ENCODE assay signal across 10 cellular contexts in genomic region chr16:87457724-87458423, GRCh38. TPM values are rescaled to one million over a fixed set of nuclear protein-coding genes. Genes with fewer than 3 reads are reported as not detected.
A peak's percentile ranks its signal among the peaks of the same experiment; 100 is the strongest.
DNase-seq lines count a peak whose midpoint lies in the region; ATAC-seq and TF ChIP-seq lines count a peak whose summit lies in the region.
"Had no signal": no experiment of that assay in that cellular context is flagged by ENCODE, and none has a peak within 500 bp of the region (broad histone marks: within the 10 kb centered on the region; RNA-seq: fewer than 3 reads in every experiment).

No MANE protein-coding gene starts in this region.

- no peaks in the 10 kb centered on the region for H3K27me3 Mint-ChIP-seq in activated CD4-positive, alpha-beta T cell treated with anti-CD3 and anti-CD28 coated beads, Interleukin-2, amount 10 ng/mL, durations not matched to agents 24 days and 14 days
- H3K27me3 Mint-ChIP-seq in glutamatergic neuron (ENCODE audit: unreplicated experiment) = no peaks in the 10 kb centered on the region
- no peaks in the 10 kb centered on the region for H3K27me3 Mint-ChIP-seq in stimulated activated naive CD8-positive, alpha-beta T cell treated with anti-CD3 and anti-CD28 coated beads, Interleukin-15, amount 100 ng/mL, for 72 hours
- peaks cover 0 to 2% (median 0%) of the 10 kb centered on the region in 3 donors for H3K27me3 Mint-ChIP-seq in immature natural killer cell (ENCODE audit: low read depth in 3 of 3)
- H3K27me3 Mint-ChIP-seq: activated B cell treated with CpG ODN at 0.5 μM for 24 hours, B cell had no signal

- intact Hi-C loops in activated CD4-positive, alpha-beta T cell treated with anti-CD3 and anti-CD28 coated beads, Interleukin-2, amount 10 ng/mL, durations not matched to agents 24 days and 14 days (cut with micrococcal nuclease) = no loop called here

- H3K36me3 Mint-ChIP-seq in activated CD4-positive, alpha-beta T cell treated with anti-CD3 and anti-CD28 coated beads, Interleukin-2, amount 10 ng/mL, durations not matched to agents 24 days and 14 days (ENCODE audit: low read depth) = peaks cover 7% of the 10 kb centered on the region
- H3K36me3 Mint-ChIP-seq in glutamatergic neuron (ENCODE audit: unreplicated experiment) (no peaks in the 10 kb centered on the region), immature natural killer cell (peaks cover 0 to 13% (median 0%) of the 10 kb centered on the region in 3 donors)

- peak; percentile 91 for ATAC-seq in stimulated activated naive CD8-positive, alpha-beta T cell treated with anti-CD3 and anti-CD28 coated beads, Interleukin-15, amount 100 ng/mL, for 72 hours

- peak overlapping the region; percentile 32 for H3K27ac Mint-ChIP-seq in activated CD4-positive, alpha-beta T cell treated with anti-CD3 and anti-CD28 coated beads, Interleukin-2, amount 10 ng/mL, durations not matched to agents 24 days and 14 days
- H3K27ac Mint-ChIP-seq in glutamatergic neuron (ENCODE audit: unreplicated experiment) (peak overlapping the region; percentile 22), immature natural killer cell (peak overlapping the region in 2 of 6 donors; percentile 23 to 24)
- H3K27ac Mint-ChIP-seq in stimulated activated naive CD8-positive, alpha-beta T cell treated with anti-CD3 and anti-CD28 coated beads, Interleukin-15, amount 100 ng/mL, for 72 hours = peak overlapping the region; percentile 68 to 82
- H3K27ac Mint-ChIP-seq: activated B cell treated with CpG ODN at 0.5 μM for 24 hours, B cell had no signal

- peaks cover 23% of the 10 kb centered on the region for H3K4me1 Mint-ChIP-seq in activated CD4-positive, alpha-beta T cell treated with anti-CD3 and anti-CD28 coated beads, Interleukin-2, amount 10 ng/mL, durations not matched to agents 24 days and 14 days
- H3K4me1 Mint-ChIP-seq in glutamatergic neuron (ENCODE audit: low read depth, unreplicated experiment) (peaks cover 15% of the 10 kb centered on the region), immature natural killer cell (peaks cover 5 to 15% of the 10 kb centered on the region in 2 donors)
- peaks cover 36% of the 10 kb centered on the region for H3K4me1 Mint-ChIP-seq in stimulated activated naive CD8-positive, alpha-beta T cell treated with anti-CD3 and anti-CD28 coated beads, Interleukin-15, amount 100 ng/mL, for 72 hours

- DNase-seq in NK-92 treated with Interleukin-12 subunit alpha and Interleukin-12 subunit beta, amount 100 ng/mL, for 24 hours (lab: John Stamatoyannopoulos, UW) = peak; percentile 21
- no peak for DNase-seq in NK-92 (lab: John Stamatoyannopoulos, UW; ENCODE audit: unreplicated experiment)
- DNase-seq in activated CD4-positive, alpha-beta T cell treated with anti-CD3 and anti-CD28 coated beads, Interleukin-2, amount 10 ng/mL, durations not matched to agents 24 days and 14 days = no peak
- no peak for DNase-seq in glutamatergic neuron
- DNase-seq in stimulated activated naive CD8-positive, alpha-beta T cell treated with anti-CD3 and anti-CD28 coated beads, Interleukin-15, amount 100 ng/mL, for 72 hours = peak in 1 of 2 donors; percentile 71
- no peak for DNase-seq in immature natural killer cell
- no peak for DNase-seq in hippocampal formation (lab: John Stamatoyannopoulos, UW)
- no peak for DNase-seq in NCI-H1694 treated with DMSO at 0.1 percent for 48 hours (lab: John Stamatoyannopoulos, UW)
- DNase-seq: activated B cell treated with CpG ODN at 0.5 μM for 24 hours had no signal

- H3K9me3 Mint-ChIP-seq in activated CD4-positive, alpha-beta T cell treated with anti-CD3 and anti-CD28 coated beads, Interleukin-2, amount 10 ng/mL, durations not matched to agents 24 days and 14 days = no peaks in the 10 kb centered on the region
- peaks cover under 1% of the 10 kb centered on the region for H3K9me3 Mint-ChIP-seq in glutamatergic neuron (ENCODE audit: unreplicated experiment)
- no peaks in the 10 kb centered on the region for H3K9me3 Mint-ChIP-seq in stimulated activated naive CD8-positive, alpha-beta T cell treated with anti-CD3 and anti-CD28 coated beads, Interleukin-15, amount 100 ng/mL, for 72 hours
- no peaks in the 10 kb centered on the region for H3K9me3 Mint-ChIP-seq in immature natural killer cell
- H3K9me3 Mint-ChIP-seq: activated B cell treated with CpG ODN at 0.5 μM for 24 hours had no signal

- TF ChIP-seq CTCF in glutamatergic neuron (IDR thresholded peaks at IDR 0.05; ENCODE audit: partially characterized antibody, unreplicated experiment) = no peak

- H3K4me3 Mint-ChIP-seq in activated CD4-positive, alpha-beta T cell treated with anti-CD3 and anti-CD28 coated beads, Interleukin-2, amount 10 ng/mL, durations not matched to agents 24 days and 14 days = peak overlapping the region; percentile 32
- H3K4me3 Mint-ChIP-seq in glutamatergic neuron (ENCODE audit: unreplicated experiment) = no peak overlapping the region
- H3K4me3 Mint-ChIP-seq in stimulated activated naive CD8-positive, alpha-beta T cell treated with anti-CD3 and anti-CD28 coated beads, Interleukin-15, amount 100 ng/mL, for 72 hours = peak overlapping the region; percentile 44 to 54
- H3K4me3 Mint-ChIP-seq in immature natural killer cell = no peak overlapping the region
- H3K4me3 Mint-ChIP-seq: activated B cell treated with CpG ODN at 0.5 μM for 24 hours, B cell had no signal

RNA-seq across cellular contexts. Expression of gene ZCCHC14, which starts 35.0 kb away (rescaled TPM):
- 11.6 and 12.0 TPM in 2 replicates for total RNA-seq in activated CD4-positive, alpha-beta T cell treated with anti-CD3 and anti-CD28 coated beads, Interleukin-2, amount 10 ng/mL, durations not matched to agents 24 days and 14 days
- total RNA-seq in glutamatergic neuron (ENCODE audit: unreplicated experiment) = 29.2 TPM
- under 1 TPM in 2 of 3 donors, not detected in 1; 0.17 to 0.48 TPM for polyA plus RNA-seq in immature natural killer cell

Comparison
In these comparisons a context has a peak if more than half of its experiments do, and no peak if none do; other contexts are left out.
1. H3K4me3 Mint-ChIP-seq: peak in activated CD4-positive, alpha-beta T cell treated with anti-CD3 and anti-CD28 coated beads, Interleukin-2, amount 10 ng/mL, durations not matched to agents 24 days and 14 days (single experiment) and stimulated activated naive CD8-positive, alpha-beta T cell treated with anti-CD3 and anti-CD28 coated beads, Interleukin-15, amount 100 ng/mL, for 72 hours (2 of 2); none in glutamatergic neuron (single experiment) and immature natural killer cell (0 of 5).